21 cellular contexts compared by ENCODE assay signal in the genomic region with DNA sequence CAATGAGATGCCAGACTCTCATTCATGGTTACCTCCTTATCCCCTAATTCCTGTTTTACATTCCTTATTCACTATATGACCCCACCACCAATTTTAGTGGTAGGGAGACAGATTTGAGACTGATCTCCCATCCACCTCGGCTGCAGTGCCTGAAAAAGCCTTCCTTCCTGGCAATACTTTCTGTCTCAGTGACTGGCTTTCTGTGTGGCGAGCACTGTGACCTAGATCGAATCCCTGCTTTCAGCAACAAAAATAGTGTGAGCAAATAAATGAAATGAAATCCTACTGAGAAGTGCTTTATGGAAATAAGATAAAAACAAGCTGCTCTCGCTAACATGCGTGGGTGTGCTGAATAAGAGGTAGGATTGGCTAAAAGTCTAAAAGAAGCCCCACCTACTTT.
"Had no signal": no experiment of that assay in that cellular context is flagged by ENCODE, and none has a peak within 500 bp of the region (broad histone marks: within the 10 kb centered on the region; RNA-seq: fewer than 3 reads in every experiment).

No MANE protein-coding gene starts in this region.

- H3K9ac ChIP-seq: neural progenitor cell had no signal

- H3K27ac ChIP-seq: brain microvascular endothelial cell, neural progenitor cell, ovary, psoas muscle, skin epidermis, stomach, upper lobe of right lung had no signal

- H3K4me2 ChIP-seq: neural progenitor cell had no signal

- H2AFZ ChIP-seq: neural progenitor cell had no signal

- H3K4me1 ChIP-seq: neural progenitor cell, psoas muscle, stomach, upper lobe of right lung had no signal

- H3K4me1 Mint-ChIP-seq: activated B cell treated with CpG ODN at 0.5 μM for 24 hours; activated naive CD8-positive, alpha-beta T cell treated with anti-CD3 and anti-CD28 coated beads, Interleukin-2, amount 10 ng/mL, durations not matched to agents 7 days and 5 days; central memory CD8-positive, alpha-beta T cell; T-cell had no signal

- H3K36me3 ChIP-seq: brain microvascular endothelial cell, neural progenitor cell, ovary, stomach, upper lobe of right lung had no signal

- H3K36me3 Mint-ChIP-seq: activated CD4-positive, alpha-beta memory T cell treated with anti-CD3 and anti-CD28 coated beads for 36 hours; activated naive CD8-positive, alpha-beta T cell treated with anti-CD3 and anti-CD28 coated beads, Interleukin-2, amount 10 ng/mL, durations not matched to agents 7 days and 5 days; T-cell had no signal

- H3K27ac Mint-ChIP-seq: activated B cell treated with CpG ODN at 0.5 μM for 24 hours; activated CD4-positive, alpha-beta memory T cell treated with anti-CD3 and anti-CD28 coated beads for 36 hours; activated naive CD8-positive, alpha-beta T cell treated with anti-CD3 and anti-CD28 coated beads, Interleukin-2, amount 10 ng/mL, durations not matched to agents 7 days and 5 days; effector memory CD8-positive, alpha-beta T cell; neural progenitor cell; T-cell had no signal

- H3K4me3 Mint-ChIP-seq: activated B cell treated with CpG ODN at 0.5 μM for 24 hours; activated CD4-positive, alpha-beta memory T cell treated with anti-CD3 and anti-CD28 coated beads for 36 hours; activated naive CD8-positive, alpha-beta T cell treated with anti-CD3 and anti-CD28 coated beads, Interleukin-2, amount 10 ng/mL, durations not matched to agents 7 days and 5 days; central memory CD8-positive, alpha-beta T cell; effector memory CD8-positive, alpha-beta T cell; neural progenitor cell; T-cell had no signal

- H3K9me3 Mint-ChIP-seq: activated B cell treated with CpG ODN at 0.5 μM for 24 hours; activated CD4-positive, alpha-beta memory T cell treated with anti-CD3 and anti-CD28 coated beads for 36 hours; activated naive CD8-positive, alpha-beta T cell treated with anti-CD3 and anti-CD28 coated beads, Interleukin-2, amount 10 ng/mL, durations not matched to agents 7 days and 5 days; neural progenitor cell had no signal

- H3K27me3 ChIP-seq: brain microvascular endothelial cell, neural progenitor cell, ovary, stomach, upper lobe of right lung had no signal

- H3K27me3 Mint-ChIP-seq: activated B cell treated with CpG ODN at 0.5 μM for 24 hours; activated CD4-positive, alpha-beta memory T cell treated with anti-CD3 and anti-CD28 coated beads for 36 hours; activated naive CD8-positive, alpha-beta T cell treated with anti-CD3 and anti-CD28 coated beads, Interleukin-2, amount 10 ng/mL, durations not matched to agents 7 days and 5 days; central memory CD8-positive, alpha-beta T cell; effector memory CD8-positive, alpha-beta T cell; T-cell had no signal

- ATAC-seq: effector memory CD8-positive, alpha-beta T cell; left ventricle myocardium superior; psoas muscle; right cardiac atrium; T-cell; upper lobe of right lung had no signal

- H3K9me3 ChIP-seq: ovary, psoas muscle, stomach, upper lobe of right lung had no signal

- DNase-seq: activated B cell treated with CpG ODN at 0.5 μM for 24 hours; activated CD4-positive, alpha-beta memory T cell treated with anti-CD3 and anti-CD28 coated beads for 36 hours; activated CD4-positive, alpha-beta T cell treated with anti-CD3 and anti-CD28 coated beads for 4 hours; activated naive CD4-positive, alpha-beta T cell treated with Interleukin-2 at 50 U/mL for 16 hours; activated naive CD8-positive, alpha-beta T cell treated with anti-CD3 and anti-CD28 coated beads, Interleukin-2, amount 10 ng/mL, durations not matched to agents 7 days and 5 days; brain microvascular endothelial cell; dermis blood vessel endothelial cell; effector memory CD8-positive, alpha-beta T cell; foreskin fibroblast; left ventricle myocardium superior; ovary; psoas muscle; right cardiac atrium; stimulated activated CD4-positive, alpha-beta T cell treated with anti-CD3 and anti-CD28 coated beads, Interleukin-15, amount 100 ng/mL, for 24 hours; stimulated activated CD4-positive, alpha-beta T cell treated with anti-CD3 and anti-CD28 coated beads, Interleukin-2, amount 100 ng/mL, for 48 hours; stomach; T-cell; upper lobe of right lung had no signal

- H3K4me3 ChIP-seq: neural progenitor cell, ovary, psoas muscle, skin epidermis, stomach, upper lobe of right lung had no signal
